Comparison of ENCODE assay signal across 19 cellular contexts in the genomic region with DNA sequence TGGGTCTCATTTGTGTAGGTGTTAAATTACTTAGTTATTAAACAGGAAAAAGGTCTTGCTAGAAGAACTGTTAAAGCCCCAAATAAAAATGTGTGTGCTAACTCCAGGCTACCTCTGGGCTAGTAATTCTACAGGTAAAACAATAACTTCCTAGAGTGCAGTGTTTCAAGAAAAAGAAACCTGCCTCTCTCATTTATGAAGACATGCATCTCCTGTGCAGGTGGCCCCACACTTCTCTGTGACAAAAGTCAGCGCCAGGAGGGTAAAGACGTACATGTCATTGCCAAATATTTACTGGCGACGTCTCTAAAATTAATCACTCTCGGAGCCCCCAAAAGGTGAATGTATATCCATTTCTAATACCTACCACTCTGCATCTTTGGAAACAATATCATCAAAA.
DNase-seq lines count a peak whose midpoint lies in the region; ATAC-seq and TF ChIP-seq lines count a peak whose summit lies in the region.
"Had no signal": no experiment of that assay in that cellular context is flagged by ENCODE, and none has a peak within 500 bp of the region (broad histone marks: within the 10 kb centered on the region; RNA-seq: fewer than 3 reads in every experiment).

No MANE protein-coding gene starts in this region.

- TF ChIP-seq CTCF in DOHH2 (IDR thresholded peaks at IDR 0.05; ENCODE audit: low read depth, low read length, poor library complexity, severe bottlenecking) (no peak), neutrophil (IDR thresholded peaks at IDR 0.05) (no peak)

- peaks cover 100% of the 10 kb centered on the region for H3K4me1 ChIP-seq in DOHH2 (ENCODE audit: control insufficient read depth, low read length)
- H3K4me1 ChIP-seq in neutrophil (ENCODE audit: control insufficient read depth in 1 of 2, insufficient read depth in 1 of 2, low read depth in 1 of 2, low read length in 1 of 2): peaks cover 76 to 79% of the 10 kb centered on the region in 2 experiments

- peaks cover 96% of the 10 kb centered on the region for H3K4me1 Mint-ChIP-seq in activated CD4-positive, alpha-beta T cell treated with anti-CD3 and anti-CD28 coated beads, Interleukin-2, amount 10 ng/mL, durations not matched to agents 7 days and 5 days
- peaks cover 100% of the 10 kb centered on the region for H3K4me1 Mint-ChIP-seq in activated naive CD8-positive, alpha-beta T cell (ENCODE audit: low read depth)

- H3K27me3 ChIP-seq in DOHH2 (ENCODE audit: control insufficient read depth, low read length) (no peaks in the 10 kb centered on the region), neutrophil (no peaks in the 10 kb centered on the region)
- H3K27me3 ChIP-seq: dorsolateral prefrontal cortex, right atrium auricular region, upper lobe of right lung had no signal

- H3K36me3 ChIP-seq in DOHH2 (ENCODE audit: control insufficient read depth, low read length): peaks cover 8% of the 10 kb centered on the region
- no peaks in the 10 kb centered on the region for H3K36me3 ChIP-seq in neutrophil
- H3K36me3 ChIP-seq: BLaER1, right atrium auricular region, upper lobe of right lung had no signal

- peak overlapping the region; percentile 24 for H3K4me3 Mint-ChIP-seq in activated CD4-positive, alpha-beta T cell treated with anti-CD3 and anti-CD28 coated beads, Interleukin-2, amount 10 ng/mL, durations not matched to agents 7 days and 5 days
- H3K4me3 Mint-ChIP-seq in activated naive CD8-positive, alpha-beta T cell: peak overlapping the region; percentile 85

- CTCF ChIA-PET in activated CD4-positive, alpha-beta T cell treated with anti-CD3 and anti-CD28 coated beads, Interleukin-2, amount 10 ng/mL, durations not matched to agents 7 days and 5 days (lab: Charles Lee): interaction anchor here (0.9 kb wide), 1 partner anchor 25 kb away, joined by 3 read pairs; no protein-coding TSS in a partner anchor

- peak overlapping the region; percentile 96 for H3K4me2 ChIP-seq in DOHH2 (ENCODE audit: low read length)
- H3K4me2 ChIP-seq: A549, BLaER1 had no signal

- H3K27ac ChIP-seq in DOHH2 (ENCODE audit: low read depth, low read length): 0 out of 2 replicates have a peak overlapping the region, but pooled peaks have one; percentile 38
- peak overlapping the region; percentile 5 for H3K27ac ChIP-seq in neutrophil
- H3K27ac ChIP-seq: A549, BLaER1, dorsolateral prefrontal cortex, right atrium auricular region, upper lobe of right lung had no signal

- H3K9me2 ChIP-seq in DOHH2 (replicated peaks; ENCODE audit: control insufficient read depth, low read length): no peaks in the 10 kb centered on the region

- peak overlapping the region; percentile 76 for H3K27ac Mint-ChIP-seq in activated CD4-positive, alpha-beta T cell treated with anti-CD3 and anti-CD28 coated beads, Interleukin-2, amount 10 ng/mL, durations not matched to agents 7 days and 5 days
- H3K27ac Mint-ChIP-seq in activated naive CD8-positive, alpha-beta T cell: peak overlapping the region; percentile 99

- H3F3A ChIP-seq in DOHH2 (ENCODE audit: control insufficient read depth, insufficient read depth): peaks cover 31% of the 10 kb centered on the region

- no peak for ATAC-seq in GM18858 (IDR thresholded peaks at IDR 0.05; ENCODE audit: unreplicated experiment)
- ATAC-seq: A549, left cardiac atrium, upper lobe of right lung had no signal

- peak overlapping the region; percentile 51 for H3K4me3 ChIP-seq in DOHH2 (ENCODE audit: low read length)
- H3K4me3 ChIP-seq in neutrophil (ENCODE audit: low read depth in 1 of 2, low read length in 1 of 2): no peak overlapping the region
- H3K4me3 ChIP-seq: A549, BLaER1, dorsolateral prefrontal cortex, right atrium auricular region, upper lobe of right lung had no signal

- H3K9me3 ChIP-seq in DOHH2 (ENCODE audit: control insufficient read depth, insufficient read depth, low read length): no peaks in the 10 kb centered on the region
- H3K9me3 ChIP-seq in neutrophil: no peaks in the 10 kb centered on the region
- H3K9me3 ChIP-seq: A549, BLaER1, right atrium auricular region, upper lobe of right lung had no signal

- no peaks in the 10 kb centered on the region for H3K9me3 Mint-ChIP-seq in activated CD4-positive, alpha-beta T cell treated with anti-CD3 and anti-CD28 coated beads, Interleukin-2, amount 10 ng/mL, durations not matched to agents 7 days and 5 days
- no peaks in the 10 kb centered on the region for H3K9me3 Mint-ChIP-seq in activated naive CD8-positive, alpha-beta T cell (ENCODE audit: low read depth)

- POLR2A ChIA-PET in activated CD4-positive, alpha-beta T cell treated with anti-CD3 and anti-CD28 coated beads, Interleukin-2, amount 10 ng/mL, durations not matched to agents 7 days and 5 days (lab: Charles Lee): no interaction called here

- no peak for DNase-seq in activated CD4-positive, alpha-beta T cell treated with anti-CD3 and anti-CD28 coated beads, Interleukin-2, amount 10 ng/mL, durations not matched to agents 7 days and 5 days
- DNase-seq in activated CD4-positive, alpha-beta T cell treated with anti-CD3 and anti-CD28 coated beads for 4 hours: no peak
- no peak for DNase-seq in Ammon's horn (ENCODE audit: low spot score)
- no peak for DNase-seq in NCI-H2107 treated with DMSO at 0.1 percent for 48 hours (lab: John Stamatoyannopoulos, UW; ENCODE audit: unreplicated experiment)
- DNase-seq: activated effector memory CD4-positive, alpha-beta T cell treated with Interleukin-2 at 50 U/mL for 16 hours; anterior cingulate cortex; dorsolateral prefrontal cortex; GOT3; head of caudate nucleus; left cardiac atrium; NCI-H2081 treated with DMSO at 0.1 percent for 48 hours; upper lobe of right lung had no signal

- no peaks in the 10 kb centered on the region for H3K27me3 Mint-ChIP-seq in activated CD4-positive, alpha-beta T cell treated with anti-CD3 and anti-CD28 coated beads, Interleukin-2, amount 10 ng/mL, durations not matched to agents 7 days and 5 days
- no peaks in the 10 kb centered on the region for H3K27me3 Mint-ChIP-seq in activated naive CD8-positive, alpha-beta T cell

- no peaks in the 10 kb centered on the region for H4K20me1 ChIP-seq in DOHH2 (ENCODE audit: control insufficient read depth, insufficient read depth, low read depth, low read length)
- H4K20me1 ChIP-seq: BLaER1 had no signal

- peaks cover 18% of the 10 kb centered on the region for H3K36me3 Mint-ChIP-seq in activated CD4-positive, alpha-beta T cell treated with anti-CD3 and anti-CD28 coated beads, Interleukin-2, amount 10 ng/mL, durations not matched to agents 7 days and 5 days (ENCODE audit: low read depth)
- H3K36me3 Mint-ChIP-seq in activated naive CD8-positive, alpha-beta T cell: no peaks in the 10 kb centered on the region

- H3K79me2 ChIP-seq in DOHH2 (ENCODE audit: control insufficient read depth, low read length): peaks cover 100% of the 10 kb centered on the region
